ENCODE assay signal across 1 cellular context in the genomic region with DNA sequence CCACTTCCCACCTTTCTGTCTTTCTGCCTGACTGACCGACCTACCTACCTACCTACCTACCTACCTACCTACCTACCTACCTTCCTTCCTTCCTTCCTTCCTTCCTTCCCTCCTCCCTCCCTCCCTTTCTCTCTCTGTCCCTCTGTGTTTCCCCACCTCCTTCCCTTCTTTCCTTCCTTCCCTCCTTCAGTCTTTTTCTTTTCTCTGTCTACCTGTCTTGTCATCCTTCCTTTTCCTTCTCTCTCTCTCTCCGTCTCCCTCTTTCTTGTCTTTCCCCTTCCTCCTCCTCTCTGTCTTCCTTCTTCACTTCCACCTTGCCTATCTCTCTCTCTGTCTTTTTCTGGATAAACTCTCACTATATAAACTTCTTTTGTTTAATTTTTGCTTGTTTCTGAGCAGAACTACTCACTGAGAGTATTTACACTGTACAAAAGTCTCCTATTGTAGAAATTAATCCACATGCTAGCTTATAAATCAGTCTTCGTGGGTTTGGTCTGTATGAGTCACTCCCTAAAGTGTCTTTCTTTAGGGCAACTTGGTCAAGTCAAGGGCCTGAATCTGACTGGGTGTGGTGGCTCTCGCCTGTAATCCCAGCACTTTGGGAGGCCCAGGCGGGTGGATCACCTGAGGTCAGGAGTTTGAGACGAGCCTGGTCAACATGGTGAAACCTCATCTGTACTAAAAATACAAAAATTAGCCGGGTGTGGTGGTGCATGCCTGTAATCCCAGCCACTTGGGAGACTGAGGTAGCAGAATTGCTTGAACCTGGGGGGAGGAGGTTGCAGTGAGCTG.
TF ChIP-seq lines count a peak whose summit lies in the region.

No MANE protein-coding gene starts in this region.

TF ChIP-seq in HCT116, 20 proteins besides CTCF, POLR2A, EP300 and RAD21:
- TF ChIP-seq FOSL1 (IDR thresholded peaks at IDR 0.05; ENCODE audit: low read depth) (0 out of 2 replicates have a peak, but pooled peaks have one; percentile 31), JUND (IDR thresholded peaks at IDR 0.05) (peak; percentile 18; the same call in 1 of the 2 replicates)
- TF ChIP-seq, protein P1, sequence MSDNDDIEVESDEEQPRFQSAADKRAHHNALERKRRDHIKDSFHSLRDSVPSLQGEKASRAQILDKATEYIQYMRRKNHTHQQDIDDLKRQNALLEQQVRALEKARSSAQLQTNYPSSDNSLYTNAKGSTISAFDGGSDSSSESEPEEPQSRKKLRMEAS (IDR thresholded peaks at IDR 0.05): peak; percentile 35; the same call in 1 of the 2 replicates
